ENCODE assay signal across 16 cellular contexts in genomic region chr1:87783315-87783714, GRCh38.
DNase-seq lines count a peak whose midpoint lies in the region; TF ChIP-seq lines count a peak whose summit lies in the region.
"Had no signal": no experiment of that assay in that cellular context is flagged by ENCODE, and none has a peak within 500 bp of the region (broad histone marks: within the 10 kb centered on the region; RNA-seq: fewer than 3 reads in every experiment).

No MANE protein-coding gene starts in this region.

- no peaks in the 10 kb centered on the region for H3K27me3 ChIP-seq in hepatocyte
- no peaks in the 10 kb centered on the region for H3K27me3 ChIP-seq in testis
- H3K27me3 ChIP-seq in breast epithelium = no peaks in the 10 kb centered on the region
- H3K27me3 ChIP-seq: BLaER1 treated with 17β-estradiol and CSF1 and Interleukin-3, amounts not matched to agents 10 nM and 100 nM had no signal

- intact Hi-C loops in testis (cut with DNase I; ENCODE audit: low total_unique reads) = no loop called here
- intact Hi-C loops in breast epithelium (cut with DNase I; ENCODE audit: low total_unique reads) = no loop called here

- H3K9me2 ChIP-seq in hepatocyte (replicated peaks; ENCODE audit: insufficient read depth) = no peaks in the 10 kb centered on the region

- WGBS in hepatocyte (ENCODE audit: low lambda C conversion rate, missing lambda C conversion rate) = 92% methylated on average over 2 of the region's 2 CpGs
- WGBS in testis, 2 donors = 39 to 56% methylated on average over 2 of the region's 2 CpGs

- H3K79me2 ChIP-seq in hepatocyte = no peaks in the 10 kb centered on the region

- H4K20me1 ChIP-seq in hepatocyte (ENCODE audit: insufficient read depth, poor library complexity, severe bottlenecking) = no peaks in the 10 kb centered on the region
- H4K20me1 ChIP-seq: BLaER1 treated with 17β-estradiol and CSF1 and Interleukin-3, amounts not matched to agents 10 nM and 100 nM had no signal

- TF ChIP-seq CTCF in hepatocyte (IDR thresholded peaks at IDR 0.05; ENCODE audit: poor library complexity) (no peak), testis (IDR thresholded peaks at IDR 0.05) (no peak), breast epithelium (IDR thresholded peaks at IDR 0.05) (no peak)

- no peak overlapping the region for H3K4me2 ChIP-seq in hepatocyte
- H3K4me2 ChIP-seq: BLaER1 treated with 17β-estradiol and CSF1 and Interleukin-3, amounts not matched to agents 10 nM and 100 nM had no signal

- DNase-seq in COLO829 (ENCODE audit: low spot score) (peak; percentile 19), HT-29 (ENCODE audit: low spot score) (peak; percentile 13), hepatocyte (ENCODE audit: low spot score) (no peak), testis (peak; percentile 25), activated T-cell treated with anti-CD3 and anti-CD28 coated beads for 4 hours (no peak), NCI-H1436 (lab: John Stamatoyannopoulos, UW) (no peak), breast epithelium (ENCODE audit: low spot score in 2 of 2) (no peak)
- DNase-seq: 8988T; CD8-positive, alpha-beta T cell; COR-L47; DMS153; DND-41; EL; H9 had no signal

- H3K36me3 ChIP-seq in hepatocyte (replicated peaks; ENCODE audit: insufficient read depth, low read depth) = no peaks in the 10 kb centered on the region
- H3K36me3 ChIP-seq in testis (ENCODE audit: low read depth, missing control alignments) = no peaks in the 10 kb centered on the region
- no peaks in the 10 kb centered on the region for H3K36me3 ChIP-seq in breast epithelium
- H3K36me3 ChIP-seq: BLaER1 treated with 17β-estradiol and CSF1 and Interleukin-3, amounts not matched to agents 10 nM and 100 nM had no signal

- H3K9me3 ChIP-seq in hepatocyte (ENCODE audit: low read depth) = no peaks in the 10 kb centered on the region
- H3K9me3 ChIP-seq in testis = no peaks in the 10 kb centered on the region
- H3K9me3 ChIP-seq in breast epithelium = no peaks in the 10 kb centered on the region
- H3K9me3 ChIP-seq: BLaER1 treated with 17β-estradiol and CSF1 and Interleukin-3, amounts not matched to agents 10 nM and 100 nM had no signal

- H3K4me1 ChIP-seq in hepatocyte (ENCODE audit: insufficient read depth) (peaks cover 28% of the 10 kb centered on the region), testis (peaks cover 12% of the 10 kb centered on the region), breast epithelium (no peaks in the 10 kb centered on the region)

- H3K4me3 ChIP-seq in hepatocyte = no peak overlapping the region
- H3K4me3 ChIP-seq in testis = no peak overlapping the region
- no peak overlapping the region for H3K4me3 ChIP-seq in breast epithelium
- H3K4me3 ChIP-seq: BLaER1 treated with 17β-estradiol and CSF1 and Interleukin-3, amounts not matched to agents 10 nM and 100 nM; GM12878 had no signal

- H2AFZ ChIP-seq in hepatocyte = no peak overlapping the region

- peak overlapping the region; percentile 26 for H3K27ac ChIP-seq in hepatocyte
- H3K27ac ChIP-seq in testis = peak overlapping the region in 1 of 2 donors; percentile 42
- no peak overlapping the region for H3K27ac ChIP-seq in breast epithelium
- H3K27ac ChIP-seq: BLaER1 treated with 17β-estradiol and CSF1 and Interleukin-3, amounts not matched to agents 10 nM and 100 nM had no signal

- TF ChIP-seq POLR2A in testis (IDR thresholded peaks at IDR 0.05) (no peak), breast epithelium (IDR thresholded peaks at IDR 0.05) (no peak)

Comparison
In these comparisons a context has a peak if more than half of its experiments do, and no peak if none do; other contexts are left out.
1. DNase-seq: peak in COLO829 (single experiment), HT-29 (single experiment) and testis (single experiment); none in hepatocyte (single experiment), activated T-cell treated with anti-CD3 and anti-CD28 coated beads for 4 hours (single experiment), NCI-H1436 (single experiment) and breast epithelium (0 of 2).